8 cellular contexts compared by ENCODE assay signal in genomic region chr7:49010717-49011116, GRCh38.
"Had no signal": no experiment of that assay in that cellular context is flagged by ENCODE, and none has a peak within 500 bp of the region (broad histone marks: within the 10 kb centered on the region; RNA-seq: fewer than 3 reads in every experiment).

No MANE protein-coding gene starts in this region.

- FAIRE-seq: K562 had no signal

- H3K9ac ChIP-seq: GM23248 had no signal

- ATAC-seq: K562 had no signal

- H2AFZ ChIP-seq: GM23248 had no signal

- H3K4me3 ChIP-seq: GM23248, K562 had no signal

- DNase-seq: GM23248, GOT3, H7, HCEC 1CT, IMR-90, KG1 had no signal

- H3K27ac ChIP-seq: GM23248, HL-60 had no signal
